Comparison of ENCODE assay signal across 4 cellular contexts in genomic region chr1:22275211-22275610, GRCh38.
"Had no signal": no experiment of that assay in that cellular context is flagged by ENCODE, and none has a peak within 500 bp of the region (broad histone marks: within the 10 kb centered on the region; RNA-seq: fewer than 3 reads in every experiment).

No MANE protein-coding gene starts in this region.

- H3K27ac ChIP-seq: cardiac muscle cell, heart left ventricle, pancreas, vagina had no signal

- H3K4me3 ChIP-seq: cardiac muscle cell, heart left ventricle, pancreas, vagina had no signal

- H3K9me3 ChIP-seq: pancreas, vagina had no signal

- H3K27me3 ChIP-seq: pancreas, vagina had no signal

- H3K36me3 ChIP-seq: cardiac muscle cell, heart left ventricle, pancreas, vagina had no signal

- H3K4me1 ChIP-seq: heart left ventricle, pancreas had no signal
